Comparison of ENCODE assay signal across 11 cellular contexts in genomic region chr13:114146629-114147028, GRCh38. TPM values are rescaled to one million over a fixed set of nuclear protein-coding genes. Genes with fewer than 3 reads are reported as not detected.
DNase-seq lines count a peak whose midpoint lies in the region; ATAC-seq and TF ChIP-seq lines count a peak whose summit lies in the region.
"Had no signal": no experiment of that assay in that cellular context is flagged by ENCODE, and none has a peak within 500 bp of the region (broad histone marks: within the 10 kb centered on the region; RNA-seq: fewer than 3 reads in every experiment).

No MANE protein-coding gene starts in this region.

- no peak overlapping the region for H3K4me3 ChIP-seq in OCI-LY7 (ENCODE audit: low read depth, low read length, poor library complexity, severe bottlenecking)
- H3K4me3 ChIP-seq in upper lobe of right lung = no peak overlapping the region

- H3K27ac ChIP-seq in OCI-LY7 (ENCODE audit: low read depth, low read length, poor library complexity, severe bottlenecking) (no peak overlapping the region), upper lobe of right lung (no peak overlapping the region)

- ATAC-seq in upper lobe of right lung (no peak), GM21390 (IDR thresholded peaks at IDR 0.05; ENCODE audit: unreplicated experiment) (no peak), GM21737 (IDR thresholded peaks at IDR 0.05; ENCODE audit: unreplicated experiment) (no peak)

- no peaks in the 10 kb centered on the region for H4K20me1 ChIP-seq in OCI-LY7 (ENCODE audit: insufficient read depth, low read length)

- H3K36me3 ChIP-seq in OCI-LY7 (ENCODE audit: insufficient read depth, low read length) = no peaks in the 10 kb centered on the region
- no peaks in the 10 kb centered on the region for H3K36me3 ChIP-seq in upper lobe of right lung

- H3K9me2 ChIP-seq in OCI-LY7 (ENCODE audit: insufficient read depth, low read length) = no peaks in the 10 kb centered on the region

- H3K27me3 Mint-ChIP-seq in activated naive CD4-positive, alpha-beta T cell treated with anti-CD3 and anti-CD28 coated beads, Interleukin-2, amount 10 ng/mL, durations not matched to agents 7 days and 5 days = no peaks in the 10 kb centered on the region
- H3K27me3 Mint-ChIP-seq in endothelial cell (ENCODE audit: unreplicated experiment) (peaks cover 1% of the 10 kb centered on the region), MCF 10A (ENCODE audit: insufficient read depth, unreplicated experiment) (peaks cover 10% of the 10 kb centered on the region)

- H3K4me1 Mint-ChIP-seq in activated naive CD4-positive, alpha-beta T cell treated with anti-CD3 and anti-CD28 coated beads, Interleukin-2, amount 10 ng/mL, durations not matched to agents 7 days and 5 days = peaks cover 39% of the 10 kb centered on the region
- peaks cover 10% of the 10 kb centered on the region for H3K4me1 Mint-ChIP-seq in endothelial cell (ENCODE audit: unreplicated experiment)
- H3K4me1 Mint-ChIP-seq in MCF 10A (ENCODE audit: insufficient read depth, unreplicated experiment) = peaks cover 5% of the 10 kb centered on the region

- H3K79me2 ChIP-seq in OCI-LY7 (ENCODE audit: insufficient read depth, low read depth, low read length) = no peaks in the 10 kb centered on the region

- intact Hi-C loops in OCI-LY7 (cut with micrococcal nuclease; ENCODE audit: unreplicated experiment) (no loop called here), upper lobe of right lung (cut with DNase I) (no loop called here), MCF 10A (cut with micrococcal nuclease) (no loop called here)

- peak; percentile 38 for DNase-seq in activated naive CD4-positive, alpha-beta T cell treated with anti-CD3 and anti-CD28 coated beads, Interleukin-2, amount 10 ng/mL, durations not matched to agents 7 days and 5 days
- no peak for DNase-seq in activated naive CD4-positive, alpha-beta T cell treated with Interleukin-2 at 50 U/mL for 16 hours
- no peak for DNase-seq in OCI-LY7 (ENCODE audit: low spot score)
- peak; percentile 53 for DNase-seq in endothelial cell (ENCODE audit: low spot score)
- peak; percentile 54 for DNase-seq in upper lobe of right lung
- DNase-seq in MCF 10A (ENCODE audit: unreplicated experiment) = no peak
- DNase-seq: SIG-M5 had no signal

- no peaks in the 10 kb centered on the region for H3K27me3 ChIP-seq in upper lobe of right lung

- H3K27ac Mint-ChIP-seq in activated naive CD4-positive, alpha-beta T cell treated with anti-CD3 and anti-CD28 coated beads, Interleukin-2, amount 10 ng/mL, durations not matched to agents 7 days and 5 days = no peak overlapping the region
- H3K27ac Mint-ChIP-seq in endothelial cell (ENCODE audit: unreplicated experiment) (peak overlapping the region; percentile 40), MCF 10A (ENCODE audit: low read depth, unreplicated experiment) (no peak overlapping the region)

- peaks cover 1% of the 10 kb centered on the region for H3K9me3 Mint-ChIP-seq in activated naive CD4-positive, alpha-beta T cell treated with anti-CD3 and anti-CD28 coated beads, Interleukin-2, amount 10 ng/mL, durations not matched to agents 7 days and 5 days
- no peaks in the 10 kb centered on the region for H3K9me3 Mint-ChIP-seq in endothelial cell (ENCODE audit: unreplicated experiment)
- H3K9me3 Mint-ChIP-seq in MCF 10A (ENCODE audit: unreplicated experiment) = no peaks in the 10 kb centered on the region

- H3K4me2 ChIP-seq in OCI-LY7 (ENCODE audit: low read length) = no peak overlapping the region

- peak overlapping the region; percentile 6 for H3K4me3 Mint-ChIP-seq in activated naive CD4-positive, alpha-beta T cell treated with anti-CD3 and anti-CD28 coated beads, Interleukin-2, amount 10 ng/mL, durations not matched to agents 7 days and 5 days
- H3K4me3 Mint-ChIP-seq in endothelial cell (ENCODE audit: unreplicated experiment) (no peak overlapping the region), MCF 10A (ENCODE audit: unreplicated experiment) (no peak overlapping the region)

- peaks cover 35% of the 10 kb centered on the region for H3K4me1 ChIP-seq in OCI-LY7 (ENCODE audit: insufficient read depth, low read length, poor library complexity, severe bottlenecking)
- peaks cover 19% of the 10 kb centered on the region for H3K4me1 ChIP-seq in upper lobe of right lung

- no peak overlapping the region for H2AFZ ChIP-seq in OCI-LY7 (ENCODE audit: low read length)

- no peaks in the 10 kb centered on the region for H3K9me3 ChIP-seq in OCI-LY7 (ENCODE audit: low read length)
- H3K9me3 ChIP-seq in upper lobe of right lung = no peaks in the 10 kb centered on the region

- POLR2A ChIA-PET in OCI-LY7 (lab: Charles Lee) (no interaction called here), MCF 10A (lab: Yijun Ruan, JAX) (interaction anchor here (0.7 kb wide), 1 partner anchor 23 kb away, joined by 3 read pairs; no protein-coding TSS in a partner anchor)

- CTCF ChIA-PET in activated naive CD4-positive, alpha-beta T cell treated with anti-CD3 and anti-CD28 coated beads, Interleukin-2, amount 10 ng/mL, durations not matched to agents 7 days and 5 days (lab: Charles Lee) = no interaction called here
- CTCF ChIA-PET in OCI-LY7 (lab: Charles Lee; ENCODE audit: unreplicated experiment) (no interaction called here), MCF 10A (lab: Yijun Ruan, JAX) (interaction anchor here (0.6 kb wide), 3 partner anchors 143 to 307 kb away, joined by 3 to 8 read pairs (median 3); no protein-coding TSS in a partner anchor)

- peaks cover 21% of the 10 kb centered on the region for H3K36me3 Mint-ChIP-seq in activated naive CD4-positive, alpha-beta T cell treated with anti-CD3 and anti-CD28 coated beads, Interleukin-2, amount 10 ng/mL, durations not matched to agents 7 days and 5 days
- no peaks in the 10 kb centered on the region for H3K36me3 Mint-ChIP-seq in endothelial cell (ENCODE audit: low read depth, unreplicated experiment)
- H3K36me3 Mint-ChIP-seq in MCF 10A (ENCODE audit: insufficient read depth, unreplicated experiment) = no peaks in the 10 kb centered on the region

- 0 out of 2 replicates have a peak, but pooled peaks have one; percentile 29 for TF ChIP-seq CTCF in OCI-LY7 (conservative IDR thresholded peaks at IDR 0.05; ENCODE audit: low read length)
- TF ChIP-seq CTCF in endothelial cell (IDR thresholded peaks at IDR 0.05; ENCODE audit: unreplicated experiment) = no peak
- TF ChIP-seq CTCF in upper lobe of right lung (IDR thresholded peaks at IDR 0.05) = no peak
- no peak for TF ChIP-seq CTCF in MCF 10A (IDR thresholded peaks at IDR 0.05; ENCODE audit: unreplicated experiment)

- BruUV-seq in OCI-LY7 (replicated peaks; lab: Mats Ljungman, UMichigan) (no TSS peak), MCF 10A (replicated peaks; lab: Mats Ljungman, UMichigan) (no TSS peak)

RNA-seq across cellular contexts. Expression of gene RASA3, which starts 14.2 kb away (rescaled TPM):
- 3.6 and 4.4 TPM in 2 replicates for total RNA-seq in OCI-LY7 (2014; rRNA removed; shearing (Covaris generic))
- total RNA-seq in OCI-LY7 (2022) (15.0 and 17.9 TPM in 2 replicates), endothelial cell (ENCODE audit: unreplicated experiment) (34.0 TPM), upper lobe of right lung (17.3 TPM), MCF 10A (2022) (9.1 and 12.1 TPM in 2 replicates)

RNA-seq across cellular contexts. Expression of gene CFAP97D2, which starts 32.4 kb away (rescaled TPM):
- not detected in 2 replicates for total RNA-seq in OCI-LY7 (2014; rRNA removed; shearing (Covaris generic))
- total RNA-seq in OCI-LY7 (2022) (not detected in 2 replicates), endothelial cell (ENCODE audit: unreplicated experiment) (not detected), upper lobe of right lung (not detected), MCF 10A (2022) (not detected in 2 replicates)
- total RNA-seq: astrocyte, renal cortical epithelial cell had no signal

Comparison
In these comparisons a context has a peak if more than half of its experiments do, and no peak if none do; other contexts are left out.
1. DNase-seq: peak in activated naive CD4-positive, alpha-beta T cell treated with anti-CD3 and anti-CD28 coated beads, Interleukin-2, amount 10 ng/mL, durations not matched to agents 7 days and 5 days (single experiment), endothelial cell (single experiment) and upper lobe of right lung (single experiment); none in activated naive CD4-positive, alpha-beta T cell treated with Interleukin-2 at 50 U/mL for 16 hours (single experiment), OCI-LY7 (single experiment) and MCF 10A (single experiment).